ENCODE assay signal across 8 cellular contexts in genomic region chr1:1157426-1157913, GRCh38.
DNase-seq lines count a peak whose midpoint lies in the region; ATAC-seq and TF ChIP-seq lines count a peak whose summit lies in the region.

No MANE protein-coding gene starts in this region.

- H3K27ac Mint-ChIP-seq in nephron progenitor cell, result no peak overlapping the region

- H3K36me3 ChIP-seq in subcutaneous abdominal adipose tissue (ENCODE audit: control insufficient read depth in 5 of 5, insufficient read depth in 5 of 5, low read length in 5 of 5), result no peaks in the 10 kb centered on the region

- peaks cover 15% of the 10 kb centered on the region for H3K36me3 Mint-ChIP-seq in nephron progenitor cell (ENCODE audit: low read depth)

- H3K9ac ChIP-seq in subcutaneous abdominal adipose tissue (ENCODE audit: low read length in 5 of 5), result peak overlapping the region in 4 of 5 donors; percentile 80 to 92 (median 86)

- H3K4me3 ChIP-seq in subcutaneous abdominal adipose tissue (ENCODE audit: low read depth in 1 of 5, low read length in 5 of 5), result peak overlapping the region; percentile 51 to 82 (median 73)

- peaks cover 9% of the 10 kb centered on the region for H3K27me3 Mint-ChIP-seq in nephron progenitor cell (ENCODE audit: low read depth, poor library complexity)

- peak overlapping the region; percentile 50 for H3K4me3 Mint-ChIP-seq in nephron progenitor cell

- H3K4me1 ChIP-seq in subcutaneous abdominal adipose tissue (ENCODE audit: control insufficient read depth in 5 of 5, insufficient read depth in 5 of 5, low read length in 5 of 5), result peaks cover 0 to 26% (median 15%) of the 10 kb centered on the region in 5 donors

- peak overlapping the region; percentile 82 for H3K27ac ChIP-seq in subcutaneous abdominal adipose tissue (ENCODE audit: low read depth, low read length)

- H3K9me3 ChIP-seq in subcutaneous abdominal adipose tissue (ENCODE audit: control insufficient read depth in 5 of 5, low read length in 5 of 5), result peaks cover 0 to 2% (median 0%) of the 10 kb centered on the region in 5 donors

- no peak for TF ChIP-seq CTCF in nephron progenitor cell (IDR thresholded peaks at IDR 0.05)

- peaks cover 29% of the 10 kb centered on the region for H3K9me3 Mint-ChIP-seq in nephron progenitor cell

- ATAC-seq in HG02798 (IDR thresholded peaks at IDR 0.05; ENCODE audit: poor library complexity, unreplicated experiment), result peak; percentile 52

- peaks cover 0 to 12% (median 5%) of the 10 kb centered on the region in 5 donors for H3K27me3 ChIP-seq in subcutaneous abdominal adipose tissue (ENCODE audit: control insufficient read depth in 5 of 5, insufficient read depth in 4 of 5, low read length in 5 of 5)

- DNase-seq in DMS53 (lab: John Stamatoyannopoulos, UW), result peak; percentile 92
- DNase-seq in RKO (ENCODE audit: low spot score), result peak; percentile 93
- peak; percentile 85 for DNase-seq in activated effector memory CD4-positive, alpha-beta T cell treated with anti-CD3 and anti-CD28 coated beads, Interleukin-2, amount 50 U/mL, for 16 hours
- DNase-seq in fibroblast of the conjunctiva (ENCODE audit: low read depth), result peak; percentile 68
- peak; percentile 60 for DNase-seq in nephron progenitor cell
- no peak for DNase-seq in DMS79 treated with DMSO at 0.1 percent for 48 hours (lab: John Stamatoyannopoulos, UW)

- H3K4me1 Mint-ChIP-seq in nephron progenitor cell, result no peaks in the 10 kb centered on the region
